ENCODE assay signal across 25 cellular contexts in genomic region chr4:147570616-147571015, GRCh38. TPM values are rescaled to one million over a fixed set of nuclear protein-coding genes. Genes with fewer than 3 reads are reported as not detected.
DNase-seq lines count a peak whose midpoint lies in the region; ATAC-seq, FAIRE-seq and TF ChIP-seq lines count a peak whose summit lies in the region.
"Had no signal": no experiment of that assay in that cellular context is flagged by ENCODE, and none has a peak within 500 bp of the region (broad histone marks: within the 10 kb centered on the region; RNA-seq: fewer than 3 reads in every experiment).

No MANE protein-coding gene starts in this region.

- no peak for FAIRE-seq in pancreas (lab: Jason Lieb, UNC)
- FAIRE-seq: GM12892, TTC549 had no signal

- H3K4me1 ChIP-seq in tibial artery (peaks cover 0 to 21% (median 3%) of the 10 kb centered on the region in 4 donors), pancreas (no peaks in the 10 kb centered on the region)

- peak; percentile 17 for DNase-seq in GM03348 (ENCODE audit: low spot score)
- peak; percentile 64 for DNase-seq in astrocyte of the cerebellum (ENCODE audit: low read depth)
- DNase-seq in fibroblast of mammary gland (ENCODE audit: low read depth): peak; percentile 37
- no peak for DNase-seq in tibial artery
- DNase-seq in NCI-H1105 treated with DMSO at 0.1 percent for 48 hours (lab: John Stamatoyannopoulos, UW): no peak
- no peak for DNase-seq in pancreas
- DNase-seq: activated CD4-positive, alpha-beta T cell treated with anti-CD3 and anti-CD28 coated beads for 1 hour; activated naive CD4-positive, alpha-beta T cell treated with anti-CD3 and anti-CD28 coated beads, Interleukin-2, amount 10 ng/mL, durations not matched to agents 7 days and 5 days; activated T-cell treated with anti-CD3 and anti-CD28 coated beads, Interleukin-2, amount 50 U/mL, for 4 hours; AML-193; amygdala; DMS79 treated with DMSO at 0.1 percent for 48 hours; effector CD4-positive, alpha-beta T cell; left cardiac atrium; NCI-H1048; NCI-H1930; NCI-H446; nucleus accumbens; SIG-M5; T-helper 1 cell had no signal

- WGBS in pancreas, 2 donors: 50 to 64% methylated on average over 4 of the region's 4 CpGs

- intact Hi-C loops in tibial artery (cut with DNase I; ENCODE audit: low total_unique reads) (no loop called here), pancreas (cut with DNase I) (no loop called here)

- H3K27ac ChIP-seq in tibial artery (peak overlapping the region; percentile 55), pancreas (no peak overlapping the region)

- TF ChIP-seq CTCF in astrocyte of the cerebellum (IDR thresholded peaks at IDR 0.05; ENCODE audit: low read depth, low read length, missing control alignments): peak; percentile 57
- peak; percentile 22 for TF ChIP-seq CTCF in fibroblast of mammary gland (conservative IDR thresholded peaks at IDR 0.05; ENCODE audit: control insufficient read depth, insufficient read depth, low read depth, low read length)
- TF ChIP-seq CTCF in tibial artery (IDR thresholded peaks at IDR 0.05): peak in 1 of 2 experiments; percentile 19
- TF ChIP-seq CTCF in pancreas (IDR thresholded peaks at IDR 0.05): no peak

- no peaks in the 10 kb centered on the region for H3K27me3 ChIP-seq in tibial artery
- H3K27me3 ChIP-seq in pancreas: no peaks in the 10 kb centered on the region

- no peaks in the 10 kb centered on the region for H3K9me3 ChIP-seq in tibial artery
- H3K9me3 ChIP-seq in pancreas: no peaks in the 10 kb centered on the region

- ATAC-seq in HG03196 (IDR thresholded peaks at IDR 0.05; ENCODE audit: unreplicated experiment): no peak
- ATAC-seq in pancreas: no peak
- ATAC-seq: activated T-cell treated with anti-CD3 and anti-CD28 coated beads, Interleukin-2, amount 50 U/mL, for 4 hours; left cardiac atrium; Panc1; sciatic nerve had no signal

- H3K4me3 ChIP-seq in astrocyte of the cerebellum (ENCODE audit: low read depth, low read length) (no peak overlapping the region), fibroblast of mammary gland (ENCODE audit: control insufficient read depth, low read depth, low read length) (no peak overlapping the region), tibial artery (no peak overlapping the region), pancreas (no peak overlapping the region)

- in situ Hi-C loops in astrocyte of the cerebellum (cut with HindIII; ENCODE audit: low sequenced_read_pairs): no loop called here

- H3K36me3 ChIP-seq in tibial artery (no peaks in the 10 kb centered on the region), pancreas (no peaks in the 10 kb centered on the region)

RNA-seq across cellular contexts. Expression of gene TMEM184C, which starts 46.6 kb away (rescaled TPM):
- 10 to 100 TPM; 10.5 to 19.2 (median 16.2) TPM for total RNA-seq in pancreas
- 1 to 10 TPM; 2.2 to 6.8 TPM for polyA plus RNA-seq in pancreas

Comparison
In these comparisons a context has a peak if more than half of its experiments do, and no peak if none do; other contexts are left out.
1. DNase-seq: peak in GM03348 (single experiment), astrocyte of the cerebellum (single experiment) and fibroblast of mammary gland (single experiment); none in tibial artery (0 of 2), NCI-H1105 treated with DMSO at 0.1 percent for 48 hours (single experiment) and pancreas (0 of 6).
2. CTCF ChIP-seq: peak in astrocyte of the cerebellum (single experiment) and fibroblast of mammary gland (single experiment); none in pancreas (0 of 4).
3. H3K27ac ChIP-seq: peak in tibial artery (2 of 2); none in pancreas (0 of 4).